In the genomic region with DNA sequence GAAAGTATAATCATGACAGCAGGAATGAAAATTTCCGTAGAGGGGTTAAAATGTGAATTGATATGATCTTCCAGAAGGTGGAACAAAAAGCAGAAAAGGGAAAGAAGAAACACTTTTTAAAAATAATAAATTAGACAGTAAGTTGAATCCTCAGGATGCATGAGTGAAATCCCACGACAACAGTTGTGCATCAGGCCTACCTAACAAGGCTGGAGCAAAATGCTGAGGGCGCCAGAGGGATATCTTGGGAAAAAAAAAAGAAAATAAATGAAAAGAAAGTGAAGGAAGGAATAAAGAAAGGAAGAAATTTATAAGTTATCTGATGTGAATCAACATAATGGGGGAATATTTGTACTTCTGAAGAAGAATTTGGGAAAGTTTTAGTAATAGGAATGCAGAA, we compare ENCODE assay signal across 8 cellular contexts. TPM values are rescaled to one million over a fixed set of nuclear protein-coding genes. Genes with fewer than 3 reads are reported as not detected.
DNase-seq lines count a peak whose midpoint lies in the region; ATAC-seq, FAIRE-seq and TF ChIP-seq lines count a peak whose summit lies in the region.

No MANE protein-coding gene starts in this region.

- H3K79me2 ChIP-seq in MM.1S (ENCODE audit: low read length): no peaks in the 10 kb centered on the region
- no peaks in the 10 kb centered on the region for H3K79me2 ChIP-seq in neural progenitor cell (ENCODE audit: low read depth)

- no peaks in the 10 kb centered on the region for H3K36me3 ChIP-seq in CD4-positive, CD25-positive, alpha-beta regulatory T cell (ENCODE audit: control insufficient read depth, insufficient read depth, low read length)
- H3K36me3 ChIP-seq in MM.1S (replicated peaks; ENCODE audit: insufficient read depth, low read length): no peaks in the 10 kb centered on the region
- H3K36me3 ChIP-seq in neural progenitor cell: no peaks in the 10 kb centered on the region

- ATAC-seq in CD4-positive, CD25-positive, alpha-beta regulatory T cell (ENCODE audit: low read depth in 2 of 2): no peak
- no peak for ATAC-seq in esophagus mucosa

- H3K36me3 Mint-ChIP-seq in CD4-positive, CD25-positive, alpha-beta regulatory T cell: peaks cover 3% of the 10 kb centered on the region
- H3K36me3 Mint-ChIP-seq in dendritic cell treated with granulocyte-macrophage colony-stimulating factor and Interleukin-4, amounts not matched to agents 40 ng/mL and 50 ng/mL, for 4 days (ENCODE audit: low read depth): no peaks in the 10 kb centered on the region
- H3K36me3 Mint-ChIP-seq in neural progenitor cell: no peaks in the 10 kb centered on the region

- peaks cover 9 to 21% (median 17%) of the 10 kb centered on the region in 4 donors for H3K4me1 Mint-ChIP-seq in CD4-positive, CD25-positive, alpha-beta regulatory T cell
- H3K4me1 Mint-ChIP-seq in dendritic cell treated with granulocyte-macrophage colony-stimulating factor and Interleukin-4, amounts not matched to agents 40 ng/mL and 50 ng/mL, for 4 days (ENCODE audit: low read depth): peaks cover 27% of the 10 kb centered on the region
- peaks cover 34% of the 10 kb centered on the region for H3K4me1 Mint-ChIP-seq in neural progenitor cell

- no peak for FAIRE-seq in HTR-8/SVneo (lab: Jason Lieb, UNC)

- H2AFZ ChIP-seq in MM.1S (ENCODE audit: low read length) (peak overlapping the region; percentile 88), neural progenitor cell (replicated peaks) (peak overlapping the region; percentile 94)

- no peaks in the 10 kb centered on the region for H4K20me1 ChIP-seq in MM.1S (ENCODE audit: insufficient read depth, low read length)
- H4K20me1 ChIP-seq in neural progenitor cell (ENCODE audit: low read depth): no peaks in the 10 kb centered on the region

- peaks cover 0 to 5% (median 0%) of the 10 kb centered on the region in 7 donors for H3K9me3 Mint-ChIP-seq in CD4-positive, CD25-positive, alpha-beta regulatory T cell
- H3K9me3 Mint-ChIP-seq in dendritic cell treated with granulocyte-macrophage colony-stimulating factor and Interleukin-4, amounts not matched to agents 40 ng/mL and 50 ng/mL, for 4 days: peaks cover 11% of the 10 kb centered on the region
- H3K9me3 Mint-ChIP-seq in neural progenitor cell: no peaks in the 10 kb centered on the region

- peak overlapping the region; percentile 85 to 98 (median 88) for H3K27ac Mint-ChIP-seq in CD4-positive, CD25-positive, alpha-beta regulatory T cell
- H3K27ac Mint-ChIP-seq in dendritic cell treated with granulocyte-macrophage colony-stimulating factor and Interleukin-4, amounts not matched to agents 40 ng/mL and 50 ng/mL, for 4 days: peak overlapping the region; percentile 85
- H3K27ac Mint-ChIP-seq in neural progenitor cell: peak overlapping the region; percentile 90

- H3K27me3 Mint-ChIP-seq in CD4-positive, CD25-positive, alpha-beta regulatory T cell: peaks cover 5% of the 10 kb centered on the region
- no peaks in the 10 kb centered on the region for H3K27me3 Mint-ChIP-seq in dendritic cell treated with granulocyte-macrophage colony-stimulating factor and Interleukin-4, amounts not matched to agents 40 ng/mL and 50 ng/mL, for 4 days
- H3K27me3 Mint-ChIP-seq in neural progenitor cell (ENCODE audit: insufficient read depth, low read depth): peaks cover 4% of the 10 kb centered on the region

- H3K9me3 ChIP-seq in CD4-positive, CD25-positive, alpha-beta regulatory T cell (ENCODE audit: control insufficient read depth in 2 of 2, low read length in 2 of 2): no peaks in the 10 kb centered on the region
- H3K9me3 ChIP-seq in MM.1S (replicated peaks; ENCODE audit: insufficient read depth, low read length) (no peaks in the 10 kb centered on the region), neural progenitor cell (ENCODE audit: low read depth) (no peaks in the 10 kb centered on the region)

- peak overlapping the region; percentile 76 for H3K4me2 ChIP-seq in MM.1S (ENCODE audit: low read depth, low read length)
- H3K4me2 ChIP-seq in neural progenitor cell: peak overlapping the region; percentile 73

- peak overlapping the region; percentile 79 to 96 (median 94) for H3K4me3 Mint-ChIP-seq in CD4-positive, CD25-positive, alpha-beta regulatory T cell
- peak overlapping the region; percentile 89 for H3K4me3 Mint-ChIP-seq in dendritic cell treated with granulocyte-macrophage colony-stimulating factor and Interleukin-4, amounts not matched to agents 40 ng/mL and 50 ng/mL, for 4 days
- H3K4me3 Mint-ChIP-seq in neural progenitor cell: peak overlapping the region; percentile 85

- peak overlapping the region; percentile 62 for H3K27ac ChIP-seq in CD4-positive, CD25-positive, alpha-beta regulatory T cell (ENCODE audit: insufficient read depth, low read length, poor library complexity, severe bottlenecking)
- H3K27ac ChIP-seq in MM.1S (ENCODE audit: low read length) (peak overlapping the region; percentile 73), neural progenitor cell (no peak overlapping the region)

- H3F3A ChIP-seq in MM.1S (ENCODE audit: insufficient read depth, low read length) (peaks cover 14% of the 10 kb centered on the region), neural progenitor cell (ENCODE audit: low read depth) (peaks cover 3% of the 10 kb centered on the region)

- H3K4me3 ChIP-seq in CD4-positive, CD25-positive, alpha-beta regulatory T cell (ENCODE audit: low read depth, low read length): peak overlapping the region; percentile 73
- H3K4me3 ChIP-seq in MM.1S (ENCODE audit: low read length) (peak overlapping the region; percentile 80), neural progenitor cell (no peak overlapping the region)

- H3K27me3 ChIP-seq in CD4-positive, CD25-positive, alpha-beta regulatory T cell (ENCODE audit: control insufficient read depth, insufficient read depth, low read length): peaks cover 2% of the 10 kb centered on the region
- no peaks in the 10 kb centered on the region for H3K27me3 ChIP-seq in MM.1S (replicated peaks; ENCODE audit: insufficient read depth, low read length)
- no peaks in the 10 kb centered on the region for H3K27me3 ChIP-seq in neural progenitor cell

- H3K9me2 ChIP-seq in MM.1S (replicated peaks; ENCODE audit: insufficient read depth, low read length): no peaks in the 10 kb centered on the region

- H3K4me1 ChIP-seq in CD4-positive, CD25-positive, alpha-beta regulatory T cell (ENCODE audit: control insufficient read depth, insufficient read depth, low read length, poor library complexity, severe bottlenecking): peaks cover 13% of the 10 kb centered on the region
- no peaks in the 10 kb centered on the region for H3K4me1 ChIP-seq in MM.1S (ENCODE audit: low read length)
- H3K4me1 ChIP-seq in neural progenitor cell: peaks cover 11% of the 10 kb centered on the region

- intact Hi-C loops in dendritic cell treated with granulocyte-macrophage colony-stimulating factor and Interleukin-4, amounts not matched to agents 40 ng/mL and 50 ng/mL, for 4 days (cut with micrococcal nuclease): loop anchor here (5.0 kb wide), 1 partner anchor 95 kb away; the partner anchor contains the start of gene UPP1

- peak overlapping the region; percentile 63; the same call in 1 of the 2 replicates for H3K9ac ChIP-seq in MM.1S (ENCODE audit: low read length)
- no peak overlapping the region for H3K9ac ChIP-seq in neural progenitor cell

- TF ChIP-seq CTCF in MM.1S (IDR thresholded peaks at IDR 0.05; ENCODE audit: low read length): no peak
- no peak for TF ChIP-seq CTCF in neural progenitor cell (IDR thresholded peaks at IDR 0.05)

- DNase-seq in CD4-positive, CD25-positive, alpha-beta regulatory T cell: no peak
- no peak for DNase-seq in MM.1S
- no peak for DNase-seq in neural progenitor cell (ENCODE audit: low spot score)
- no peak for DNase-seq in HTR-8/SVneo (ENCODE audit: insufficient read length, low spot score)
- no peak for DNase-seq in DMS153 (lab: John Stamatoyannopoulos, UW)
- no peak for DNase-seq in NCI-H2171 treated with DMSO at 0.1 percent for 48 hours (lab: John Stamatoyannopoulos, UW)

RNA-seq across cellular contexts. Expression of gene HUS1, which starts 13.0 kb away (rescaled TPM):
- total RNA-seq in CD4-positive, CD25-positive, alpha-beta regulatory T cell: 68.1 TPM
- polyA plus RNA-seq in CD4-positive, CD25-positive, alpha-beta regulatory T cell: 10 to 100 TPM; 30.2 to 39.5 (median 32.8) TPM
- 31.2 and 48.7 TPM in 2 replicates for total RNA-seq in neural progenitor cell (ENCODE audit: low replicate concordance)
- 20.0 TPM for total RNA-seq in esophagus mucosa

RNA-seq across cellular contexts. Expression of gene SUN3, which starts 36.5 kb away (rescaled TPM):
- not detected for total RNA-seq in CD4-positive, CD25-positive, alpha-beta regulatory T cell
- polyA plus RNA-seq in CD4-positive, CD25-positive, alpha-beta regulatory T cell: not detected
- total RNA-seq in neural progenitor cell (ENCODE audit: low replicate concordance): not detected in 2 replicates
- total RNA-seq in esophagus mucosa: not detected

RNA-seq across cellular contexts. Expression of gene C7orf57, which starts 42.9 kb away (rescaled TPM):
- total RNA-seq in CD4-positive, CD25-positive, alpha-beta regulatory T cell: not detected
- polyA plus RNA-seq in CD4-positive, CD25-positive, alpha-beta regulatory T cell: not detected
- not detected in 2 replicates for total RNA-seq in neural progenitor cell (ENCODE audit: low replicate concordance)
- total RNA-seq in esophagus mucosa: 1.00 TPM

RNA-seq across cellular contexts. Expression of gene PKD1L1, which starts 44.2 kb away (rescaled TPM):
- 0.17 TPM for total RNA-seq in CD4-positive, CD25-positive, alpha-beta regulatory T cell
- under 1 TPM in 2 of 4 donors, not detected in 2; 0.02 to 0.06 TPM for polyA plus RNA-seq in CD4-positive, CD25-positive, alpha-beta regulatory T cell
- 0.07 and 0.09 TPM in 2 replicates for total RNA-seq in neural progenitor cell (ENCODE audit: low replicate concordance)
- total RNA-seq in esophagus mucosa: 0.36 TPM
